In genomic region chr3:12841085-12841969, GRCh38 we compare ENCODE assay signal across 8 cellular contexts. TPM values are rescaled to one million over a fixed set of nuclear protein-coding genes. Genes with fewer than 3 reads are reported as not detected.
DNase-seq lines count a peak whose midpoint lies in the region; ATAC-seq and TF ChIP-seq lines count a peak whose summit lies in the region.

Gene RPL32, minus strand, starts transcription at chr3:12841565. Its CDS starts 1,328 bp downstream, at chr3:12840237.

- peak within 1 kb of the TSS; percentile 100 for H3K9ac ChIP-seq in H9 (ENCODE audit: extremely low read depth, insufficient read length, low read length)

- H3K4me1 Mint-ChIP-seq in H9 = peaks cover 45 to 48% of the 10 kb centered on the region in 2 experiments
- peaks cover 46% of the 10 kb centered on the region for H3K4me1 Mint-ChIP-seq in nephron progenitor cell
- peaks cover 54% of the 10 kb centered on the region for H3K4me1 Mint-ChIP-seq in stimulated activated naive CD8-positive, alpha-beta T cell treated with anti-CD3 and anti-CD28 coated beads, Interleukin-15, amount 100 ng/mL, for 72 hours

- peak within 1 kb of the TSS; percentile 99 for H4K5ac ChIP-seq in H9 (ENCODE audit: insufficient read length, low read depth, low read length)

- H3K79me2 ChIP-seq in H9 (ENCODE audit: insufficient read depth, low read length) = peaks cover 27% of the 10 kb centered on the region

- no CpG with 5 or more reads among the region's 48 CpGs for WGBS in H9 (ENCODE audit: extremely low coverage, insufficient read length, low lambda C conversion rate)

- peak within 1 kb of the TSS; percentile 97 for H4K91ac ChIP-seq in H9 (ENCODE audit: insufficient read length, low read depth, low read length)

- H2AFZ ChIP-seq in H9 (ENCODE audit: low read length) = no peak within 1 kb of the TSS

- peaks cover 3% of the 10 kb centered on the region for H3K4me1 ChIP-seq in H9 (ENCODE audit: insufficient read depth, low read length)

- peaks cover 8% of the 10 kb centered on the region for H3K23me2 ChIP-seq in H9 (ENCODE audit: insufficient read length, low read depth, low read length, poor library complexity, severe bottlenecking)

- H3K9me3 ChIP-seq in H9 (ENCODE audit: control insufficient read depth, low read depth, low read length) = peaks cover 6% of the 10 kb centered on the region

- H3K27ac ChIP-seq in H9 (ENCODE audit: insufficient read length, low read depth, low read length) = peak within 1 kb of the TSS; percentile 33

- H3K18ac ChIP-seq in H9 (ENCODE audit: insufficient read length, low read depth, low read length) = peak within 1 kb of the TSS; percentile 97

- H2BK20ac ChIP-seq in H9 (ENCODE audit: low read depth, low read length, poor library complexity, severe bottlenecking) = no peak within 1 kb of the TSS

- H2BK15ac ChIP-seq in H9 (ENCODE audit: low read depth, low read length) = no peak within 1 kb of the TSS

- peak within 1 kb of the TSS; percentile 84 for H3K56ac ChIP-seq in H9 (ENCODE audit: insufficient read length, low read depth, low read length)

- peak; percentile 89 for TF ChIP-seq CTCF in H9 (conservative IDR thresholded peaks at IDR 0.05)
- TF ChIP-seq CTCF in nephron progenitor cell (IDR thresholded peaks at IDR 0.05) = peak; percentile 72

- peaks cover 7 to 8% of the 10 kb centered on the region in 2 experiments for H3K9me3 Mint-ChIP-seq in H9
- no peaks in the 10 kb centered on the region for H3K9me3 Mint-ChIP-seq in nephron progenitor cell
- H3K9me3 Mint-ChIP-seq in stimulated activated naive CD8-positive, alpha-beta T cell treated with anti-CD3 and anti-CD28 coated beads, Interleukin-15, amount 100 ng/mL, for 72 hours = no peaks in the 10 kb centered on the region

- peak within 1 kb of the TSS; percentile 3 for H2BK120ac ChIP-seq in H9 (ENCODE audit: low read depth, low read length, poor library complexity, severe bottlenecking)

- H3K27me3 Mint-ChIP-seq in H9 (ENCODE audit: low read depth) (no peaks in the 10 kb centered on the region), nephron progenitor cell (ENCODE audit: low read depth, poor library complexity) (peaks cover 7% of the 10 kb centered on the region)
- no peaks in the 10 kb centered on the region for H3K27me3 Mint-ChIP-seq in stimulated activated naive CD8-positive, alpha-beta T cell treated with anti-CD3 and anti-CD28 coated beads, Interleukin-15, amount 100 ng/mL, for 72 hours

- H2AK5ac ChIP-seq in H9 (ENCODE audit: insufficient read length, low read length) = peak within 1 kb of the TSS; percentile 19

- in situ Hi-C loops in G401 (cut with HindIII; ENCODE audit: low sequenced_read_pairs) = no loop called here

- DNase-seq in G401 (ENCODE audit: low spot score) = peak; percentile 96
- peak; percentile 83 for DNase-seq in H9
- peak; percentile 86 for DNase-seq in M059J (ENCODE audit: low read depth)
- DNase-seq in SHP77 (lab: John Stamatoyannopoulos, UW) = peak; percentile 84 to 87
- DNase-seq in activated effector memory CD4-positive, alpha-beta T cell treated with Interleukin-2 at 50 U/mL for 16 hours = peak; percentile 78
- peak; percentile 93 for DNase-seq in fibroblast of the conjunctiva (ENCODE audit: low read depth)
- peak; percentile 81 for DNase-seq in nephron progenitor cell
- peak; percentile 81 to 87 for DNase-seq in stimulated activated naive CD8-positive, alpha-beta T cell treated with anti-CD3 and anti-CD28 coated beads, Interleukin-15, amount 100 ng/mL, for 72 hours

- H3K14ac ChIP-seq in H9 (ENCODE audit: insufficient read depth, low read length) = peak within 1 kb of the TSS; percentile 98

- H3K4me2 ChIP-seq in H9 (ENCODE audit: insufficient read depth, insufficient read length, low read length) = peak within 1 kb of the TSS; percentile 84

- ATAC-seq in stimulated activated naive CD8-positive, alpha-beta T cell treated with anti-CD3 and anti-CD28 coated beads, Interleukin-15, amount 100 ng/mL, for 72 hours = peak; percentile 95

- H3K27me3 ChIP-seq in H9 (ENCODE audit: insufficient read depth, low read length) = no peaks in the 10 kb centered on the region

- H3K27ac Mint-ChIP-seq in H9 = peak within 1 kb of the TSS; percentile 99 to 100 (median 100)
- H3K27ac Mint-ChIP-seq in nephron progenitor cell = peak within 1 kb of the TSS; percentile 100
- H3K27ac Mint-ChIP-seq in stimulated activated naive CD8-positive, alpha-beta T cell treated with anti-CD3 and anti-CD28 coated beads, Interleukin-15, amount 100 ng/mL, for 72 hours = peak within 1 kb of the TSS; percentile 100

- H3K79me1 ChIP-seq in H9 (ENCODE audit: insufficient read depth, low read depth, low read length, poor library complexity, severe bottlenecking) = peaks cover 10% of the 10 kb centered on the region

- H2BK5ac ChIP-seq in H9 (ENCODE audit: insufficient read length, low read length) = peak within 1 kb of the TSS; percentile 99

- peak within 1 kb of the TSS; percentile 96 to 98 for H3K4me3 Mint-ChIP-seq in H9
- H3K4me3 Mint-ChIP-seq in nephron progenitor cell = peak within 1 kb of the TSS; percentile 100
- H3K4me3 Mint-ChIP-seq in stimulated activated naive CD8-positive, alpha-beta T cell treated with anti-CD3 and anti-CD28 coated beads, Interleukin-15, amount 100 ng/mL, for 72 hours = peak within 1 kb of the TSS; percentile 95

- H4K8ac ChIP-seq in H9 (replicated peaks; ENCODE audit: insufficient read length, low read depth, low read length) = peak within 1 kb of the TSS; percentile 98

- H2BK12ac ChIP-seq in H9 (ENCODE audit: insufficient read length, low read depth, low read length) = peak within 1 kb of the TSS; percentile 83

- peak within 1 kb of the TSS; percentile 95 for H3T11ph ChIP-seq in H9 (ENCODE audit: low read length)

- peak within 1 kb of the TSS; percentile 84 for H3K23ac ChIP-seq in H9 (ENCODE audit: insufficient read length, low read depth, low read length)

- H3K36me3 Mint-ChIP-seq in H9 (ENCODE audit: insufficient read depth in 1 of 3, low read depth in 3 of 3) (peaks cover 44 to 53% (median 53%) of the 10 kb centered on the region in 3 experiments), nephron progenitor cell (ENCODE audit: low read depth) (peaks cover 44% of the 10 kb centered on the region)

- H4K20me1 ChIP-seq in H9 (ENCODE audit: control insufficient read depth, insufficient read depth, insufficient read length) = peaks cover 1% of the 10 kb centered on the region

- H3K4ac ChIP-seq in H9 (ENCODE audit: low read depth, low read length) = peak within 1 kb of the TSS; percentile 99

RNA-seq across cellular contexts. Expression of gene RPL32, which starts in this region (rescaled TPM):
- 2,015 and 2,172 TPM in 2 replicates for total RNA-seq in G401 (2014; rRNA removed; shearing (Covaris generic))
- 1,982 and 2,021 TPM in 2 replicates for total RNA-seq in H9 (2021)
- 490 and 706 TPM in 2 replicates for total RNA-seq in M059J (2014; rRNA removed; shearing (Covaris generic))

Comparison
In these comparisons a context has a peak if more than half of its experiments do, and no peak if none do; other contexts are left out.
1. Peak in every context shown above with its lines: DNase-seq, ATAC-seq and H3K27ac ChIP-seq.